1 cellular context compared by ENCODE assay signal in the genomic region with DNA sequence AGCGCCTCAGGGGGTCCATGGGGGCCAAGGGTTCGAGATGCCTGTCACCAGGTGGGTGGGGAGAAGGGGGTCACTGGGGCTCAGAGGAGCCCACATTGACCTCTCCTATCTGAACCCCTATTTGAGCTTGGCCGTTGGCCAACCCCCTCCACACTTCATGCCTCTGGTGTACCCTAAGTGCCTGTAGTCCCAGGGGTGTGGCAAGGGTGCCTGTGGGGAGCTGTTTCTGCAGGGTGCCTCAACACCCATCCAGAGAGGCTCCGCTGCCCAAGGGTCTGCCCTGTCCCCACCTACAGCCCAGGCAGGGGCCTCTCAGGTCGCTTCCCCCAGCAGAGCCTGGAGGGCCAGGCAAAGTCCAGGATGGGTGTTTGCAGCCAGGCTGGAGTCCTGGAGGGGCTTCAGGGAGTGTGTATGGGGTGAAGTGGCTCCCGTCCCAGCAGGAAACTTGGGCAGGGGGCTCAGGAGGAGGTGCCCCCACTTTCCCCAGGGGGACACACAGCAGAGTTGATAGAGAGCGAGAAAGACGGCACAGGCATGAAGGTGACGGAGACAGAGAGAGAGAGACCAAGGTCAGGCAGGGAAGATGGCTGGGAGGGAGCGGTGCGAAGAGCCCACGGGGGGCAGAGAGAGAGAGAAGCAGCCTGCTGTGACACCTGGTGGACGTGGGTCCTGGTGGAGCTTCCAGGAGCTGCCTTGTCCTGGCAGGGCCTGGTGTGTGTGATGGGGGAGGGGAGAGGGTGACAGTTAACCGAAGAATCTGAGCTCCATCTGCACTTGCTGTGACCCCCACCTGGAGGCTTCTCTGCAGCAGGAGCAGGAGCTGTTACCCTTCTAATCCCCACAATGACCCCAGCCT.
TF ChIP-seq lines count a peak whose summit lies in the region.

A gene with protein sequence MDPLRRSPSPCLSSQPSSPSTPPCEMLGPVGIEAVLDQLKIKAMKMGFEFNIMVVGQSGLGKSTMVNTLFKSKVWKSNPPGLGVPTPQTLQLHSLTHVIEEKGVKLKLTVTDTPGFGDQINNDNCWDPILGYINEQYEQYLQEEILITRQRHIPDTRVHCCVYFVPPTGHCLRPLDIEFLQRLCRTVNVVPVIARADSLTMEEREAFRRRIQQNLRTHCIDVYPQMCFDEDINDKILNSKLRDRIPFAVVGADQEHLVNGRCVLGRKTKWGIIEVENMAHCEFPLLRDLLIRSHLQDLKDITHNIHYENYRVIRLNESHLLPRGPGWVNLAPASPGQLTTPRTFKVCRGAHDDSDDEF (minus strand): TSS at position 719 of the 856 bp plus-strand sequence. CDS start 700 bp downstream, at position 19.

TF ChIP-seq in K562, 482 proteins besides CTCF, POLR2A, EP300 and RAD21 (continued from another document):
- TF ChIP-seq ZBTB7A (IDR thresholded peaks at IDR 0.05; ENCODE audit: borderline replicate concordance, control insufficient read depth, low read depth, low read length), result peak; percentile 53; the same call in 1 of the 2 replicates
